8 cellular contexts compared by ENCODE assay signal in the genomic region with DNA sequence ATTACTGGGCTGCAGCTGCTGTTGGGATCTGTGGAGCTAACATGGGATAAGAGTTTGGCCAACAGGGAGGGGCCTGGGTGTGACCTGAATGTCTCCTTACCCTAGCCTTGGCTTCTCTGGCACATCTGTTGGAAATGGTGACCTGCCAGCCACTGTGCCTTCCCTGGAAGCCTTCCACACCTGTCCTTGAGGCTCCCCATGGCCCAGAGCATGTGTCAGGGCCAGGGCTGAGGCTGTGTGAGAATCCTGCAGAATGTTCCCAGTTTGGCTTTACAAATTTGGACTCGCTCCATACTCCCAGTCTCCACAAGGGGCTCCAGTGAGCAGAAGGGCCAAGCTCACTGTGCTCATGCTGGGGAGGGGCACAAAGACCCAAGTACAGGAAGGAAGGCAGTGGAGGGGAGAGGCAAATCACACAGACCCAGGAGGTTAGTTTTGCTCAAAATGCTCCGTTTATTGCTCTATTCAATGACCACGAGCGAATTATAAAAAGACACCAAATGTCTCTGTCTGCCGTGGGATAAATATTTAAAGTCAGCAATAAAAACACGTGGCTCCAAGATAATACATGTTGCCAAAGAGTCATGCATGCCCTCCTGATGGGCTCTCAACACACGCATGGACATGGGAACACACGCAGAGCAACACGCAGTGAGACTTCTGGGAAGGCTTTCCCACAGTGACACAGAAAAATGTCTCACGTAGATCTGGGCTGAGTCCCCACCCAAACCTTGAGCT. TPM values are rescaled to one million over a fixed set of nuclear protein-coding genes. Genes with fewer than 3 reads are reported as not detected.
DNase-seq lines count a peak whose midpoint lies in the region; ATAC-seq and TF ChIP-seq lines count a peak whose summit lies in the region.

No MANE protein-coding gene starts in this region.

- no peaks in the 10 kb centered on the region for H3K36me3 Mint-ChIP-seq in T-cell

- no peaks in the 10 kb centered on the region for H3K9me3 Mint-ChIP-seq in T-cell

- no peaks in the 10 kb centered on the region for H3K27me3 ChIP-seq in brain microvascular endothelial cell (replicated peaks)

- TF ChIP-seq CTCF in brain microvascular endothelial cell (IDR thresholded peaks at IDR 0.05; ENCODE audit: low read depth, low read length, missing control alignments), result peak; percentile 90

- H3K27ac ChIP-seq in brain microvascular endothelial cell, result no peak overlapping the region

- ATAC-seq in HG02870 (IDR thresholded peaks at IDR 0.05; ENCODE audit: unreplicated experiment), result peak; percentile 58
- peak; percentile 74 to 88 (median 78) for ATAC-seq in T-cell (replicated peaks in 1 of 4)
- ATAC-seq in GM19328 (IDR thresholded peaks at IDR 0.05; ENCODE audit: unreplicated experiment), result no peak

- DNase-seq in NCI-H1417 (lab: John Stamatoyannopoulos, UW) (peak; percentile 18 to 57 (median 53)), NCI-H1417 treated with DMSO at 0.1 percent for 48 hours (lab: John Stamatoyannopoulos, UW) (no peak), T-cell (peak in 31 of 34 experiments; percentile 10 to 65 (median 46)), brain microvascular endothelial cell (peak; percentile 16), kidney tubule cell (ENCODE audit: low spot score) (peak; percentile 35)
- peak; percentile 16 for DNase-seq in stimulated activated CD8-positive, alpha-beta memory T cell treated with anti-CD3 and anti-CD28 coated beads, Interleukin-7, amount 100 ng/mL, for 24 hours (ENCODE audit: low read depth)

- POLR2A ChIA-PET in T-cell (lab: Charles Lee), result interaction anchor here in 1 of 2 donors (0.6 kb wide), 1 partner anchor 96 kb away, joined by 9 read pairs; no protein-coding TSS in a partner anchor

- H3K27me3 Mint-ChIP-seq in T-cell, result peaks cover 0 to 2% of the 10 kb centered on the region in 2 donors

- H3K27ac Mint-ChIP-seq in T-cell, result no peak overlapping the region

- H3K4me3 ChIP-seq in brain microvascular endothelial cell (ENCODE audit: low read depth, low read length), result no peak overlapping the region

- H3K4me1 Mint-ChIP-seq in T-cell, result peaks cover 7 to 16% (median 10%) of the 10 kb centered on the region in 3 donors

- CTCF ChIA-PET in T-cell (lab: Charles Lee), result interaction anchor here (0.5 to 1.7 kb wide), 10 partner anchors 13 to 194 kb away, joined by 3 to 9 read pairs (median 4); a partner anchor contains a TSS

- in situ Hi-C loops in brain microvascular endothelial cell (cut with HindIII; ENCODE audit: low pct_ligation_motif_present, low sequenced_read_pairs), result no loop called here

- no peaks in the 10 kb centered on the region for H3K36me3 ChIP-seq in brain microvascular endothelial cell (replicated peaks)

- H3K4me3 Mint-ChIP-seq in T-cell, result peak overlapping the region in 1 of 3 donors; percentile 14

RNA-seq across cellular contexts. Expression of a gene that starts 1.7 kb away (rescaled TPM):
- total RNA-seq in T-cell, result 1 to 10 TPM; 2.1 to 3.7 (median 2.8) TPM

RNA-seq across cellular contexts. Expression of a gene that starts 29.1 kb away (rescaled TPM):
- 1 to 10 TPM; 2.5 to 6.8 (median 3.5) TPM for total RNA-seq in T-cell
